In genomic region chr9:128552744-128553221, GRCh38 we compare ENCODE assay signal across 1 cellular context.
TF ChIP-seq lines count a peak whose summit lies in the region.

No MANE protein-coding gene starts in this region.

TF ChIP-seq in GM12878, 131 proteins besides CTCF, POLR2A, EP300 and RAD21 (continued from another document and continues in another):
- TF ChIP-seq BCL11A (IDR thresholded peaks at IDR 0.05; ENCODE audit: low read depth, low read length) (no peak), SMAD1 (IDR thresholded peaks at IDR 0.05; ENCODE audit: low read depth, partially characterized antibody) (no peak), BHLHE40 (IDR thresholded peaks at IDR 0.05; ENCODE audit: borderline replicate concordance in 1 of 2, low read depth in 2 of 2, low read length in 1 of 2) (peak in 1 of 2 experiments; percentile 39; a peak in 1 of 4 replicates), ZNF592 (IDR thresholded peaks at IDR 0.05) (no peak), TCF7 (IDR thresholded peaks at IDR 0.05; ENCODE audit: borderline replicate concordance) (no peak), RAD51 (IDR thresholded peaks at IDR 0.05) (no peak), FOXM1 (IDR thresholded peaks at IDR 0.05; ENCODE audit: low read depth, low read length) (no peak), ASH2L (IDR thresholded peaks at IDR 0.05; ENCODE audit: borderline replicate concordance, low read depth) (no peak), ZBTB11 (CRISPR knock-in tag; IDR thresholded peaks at IDR 0.05) (peak; percentile 33; the same call in 1 of the 2 replicates), PRDM15 (CRISPR knock-in tag; IDR thresholded peaks at IDR 0.05) (no peak), TBL1XR1 (IDR thresholded peaks at IDR 0.05; ENCODE audit: low read depth, low read length) (no peak), GABPA (IDR thresholded peaks at IDR 0.05; ENCODE audit: low read depth) (no peak), CREB1 (IDR thresholded peaks at IDR 0.05; ENCODE audit: low read depth) (no peak), CHD1 (IDR thresholded peaks at IDR 0.05; ENCODE audit: low read depth, low read length) (no peak; the same call in 1 of the 2 replicates), SRF (IDR thresholded peaks at IDR 0.05; ENCODE audit: low read depth in 2 of 2, low read length in 2 of 2) (no peak), ZNF384 (IDR thresholded peaks at IDR 0.05; ENCODE audit: borderline replicate concordance, low read depth, low read length) (no peak), RFX5 (IDR thresholded peaks at IDR 0.05; ENCODE audit: low read depth, low read length) (no peak), TCF3 (IDR thresholded peaks at IDR 0.05; ENCODE audit: borderline replicate concordance, insufficient read depth, low read depth, low read length) (no peak), E4F1 (IDR thresholded peaks at IDR 0.05; ENCODE audit: borderline replicate concordance, partially characterized antibody) (no peak), HDAC6 (IDR thresholded peaks at IDR 0.05; ENCODE audit: unreplicated experiment) (peak; percentile 40), IRF3 (IDR thresholded peaks at IDR 0.05) (no peak), SMARCA5 (IDR thresholded peaks at IDR 0.05) (peak; percentile 69; the same call in 1 of the 2 replicates), KAT2A (conservative IDR thresholded peaks at IDR 0.05; ENCODE audit: control insufficient read depth, low read depth, low read length) (no peak), MTA2 (IDR thresholded peaks at IDR 0.05; ENCODE audit: low read depth) (no peak), POLR2AphosphoS5 (IDR thresholded peaks at IDR 0.05; ENCODE audit: low read length) (no peak), MTA3 (IDR thresholded peaks at IDR 0.05; ENCODE audit: borderline replicate concordance, low read length) (no peak), NR2C1 (IDR thresholded peaks at IDR 0.05) (no peak), RELB (IDR thresholded peaks at IDR 0.05; ENCODE audit: low read depth) (no peak), BMI1 (IDR thresholded peaks at IDR 0.05; ENCODE audit: borderline replicate concordance) (no peak), PAX5 (IDR thresholded peaks at IDR 0.05; ENCODE audit: borderline replicate concordance, low read depth, low read length) (no peak), SREBF2 (IDR thresholded peaks at IDR 0.05; ENCODE audit: low read length) (no peak), BACH1 (IDR thresholded peaks at IDR 0.05; ENCODE audit: borderline replicate concordance) (peak; percentile 63; the same call in 1 of the 2 replicates), NKRF (conservative IDR thresholded peaks at IDR 0.05) (peak; percentile 95), YY1 (IDR thresholded peaks at IDR 0.05; ENCODE audit: low read depth, low read length) (no peak), IKZF2 (IDR thresholded peaks at IDR 0.05) (no peak), CBX5 (IDR thresholded peaks at IDR 0.05; ENCODE audit: low read depth) (no peak), SIX5 (IDR thresholded peaks at IDR 0.05; ENCODE audit: low read depth, low read length, severe bottlenecking) (no peak), SUZ12 (IDR thresholded peaks at IDR 0.05; ENCODE audit: unreplicated experiment) (no peak), MLLT1 (IDR thresholded peaks at IDR 0.05) (no peak), ZNF274 (IDR thresholded peaks at IDR 0.05; ENCODE audit: insufficient read depth, insufficient read length) (no peak), FOXK2 (IDR thresholded peaks at IDR 0.05) (no peak), EGR1 (IDR thresholded peaks at IDR 0.05; ENCODE audit: borderline replicate concordance in 1 of 2, low read depth in 2 of 2, low read length in 2 of 2) (peak in 1 of 2 experiments; percentile 37; a peak in 1 of 3 replicates)
